ENCODE assay signal across 8 cellular contexts in the genomic region with DNA sequence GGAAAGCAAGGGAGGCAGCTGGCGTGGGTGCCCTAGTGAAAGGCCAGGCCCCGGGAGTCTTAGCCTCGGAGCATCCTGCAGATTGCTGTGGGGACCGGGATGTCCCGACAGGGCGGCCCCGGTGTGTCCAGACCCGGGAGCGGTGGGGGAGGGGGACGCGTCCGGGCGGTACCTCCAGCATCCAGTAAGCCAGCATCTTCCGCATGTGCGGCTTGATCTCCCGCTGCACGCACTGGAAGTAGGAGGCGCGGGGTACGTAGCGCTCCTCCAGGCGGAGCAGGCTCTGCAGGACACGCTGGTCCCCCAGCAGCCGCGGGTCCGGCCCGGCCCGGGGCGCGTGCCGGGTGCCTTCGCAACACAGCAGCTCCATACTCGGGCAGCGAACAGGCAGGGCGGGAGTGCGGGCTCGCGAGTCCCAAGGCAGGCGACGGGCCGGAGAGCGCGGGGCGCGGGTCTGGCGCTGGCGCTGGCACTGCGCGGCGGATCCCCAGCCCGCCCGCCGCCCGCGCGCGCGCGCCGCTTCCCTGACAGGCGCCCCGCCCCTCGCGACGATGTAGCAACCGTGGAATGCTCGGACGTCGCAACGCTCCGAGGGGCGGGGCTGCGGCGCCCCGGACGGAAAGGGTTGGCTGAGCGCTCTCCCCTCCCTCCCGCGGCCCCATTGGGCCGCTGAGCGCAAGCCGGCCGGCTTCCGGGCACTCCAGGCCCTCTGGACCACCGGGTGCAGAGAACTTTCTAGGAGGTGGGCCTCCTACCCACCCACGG. TPM values are rescaled to one million over a fixed set of nuclear protein-coding genes. Genes with fewer than 3 reads are reported as not detected.
A peak's percentile ranks its signal among the peaks of the same experiment; 100 is the strongest.
DNase-seq lines count a peak whose midpoint lies in the region; ATAC-seq and TF ChIP-seq lines count a peak whose summit lies in the region.

TSS of gene CCND3 (minus strand) at position 529 of the 765 bp plus-strand sequence. CDS start at position 370, 159 bp downstream.

- H3K4me3 ChIP-seq in AG10803 (ENCODE audit: low read length): peak within 1 kb of the TSS; percentile 97

- TF ChIP-seq CTCF in AG10803 (conservative IDR thresholded peaks at IDR 0.05; ENCODE audit: low read length): 0 out of 2 replicates have a peak, but pooled peaks have one; percentile 3

- intact Hi-C loops in left colon (cut with DNase I, micrococcal nuclease): no loop called here

- DNase-seq in AG10803 (ENCODE audit: low read depth) (peak; percentile 87), NCI-H446 (lab: John Stamatoyannopoulos, UW) (peak; percentile 62 to 94), cerebellum (ENCODE audit: low spot score) (peak; percentile 94), left colon (peak; percentile 93 to 97)
- DNase-seq in activated CD4-positive, CD25-positive, alpha-beta regulatory T cell treated with anti-CD3 and anti-CD28 coated beads, Interleukin-2, amount 50 U/mL, for 72 hours: peak; percentile 92
- DNase-seq in stimulated activated CD4-positive, alpha-beta T cell treated with anti-CD3 and anti-CD28 coated beads, Interleukin-1b, Interleukin-23, amount 100 ng/mL, for 4 hours (ENCODE audit: low read depth in 2 of 2): peak; percentile 75 to 94

- ATAC-seq in GM19023 (IDR thresholded peaks at IDR 0.05; ENCODE audit: unreplicated experiment) (peak; percentile 88), HG03196 (IDR thresholded peaks at IDR 0.05; ENCODE audit: unreplicated experiment) (peak; percentile 67), left colon (peak; percentile 84)

RNA-seq across cellular contexts. Expression of gene CCND3, which starts in this region (rescaled TPM):
- total RNA-seq in cerebellum: 15.5 TPM
- 10 to 100 TPM; 64.0 to 68.4 TPM for total RNA-seq in left colon

Comparison
In these comparisons a context has a peak if more than half of its experiments do, and no peak if none do; other contexts are left out.
1. Peak in every context shown above with its lines: DNase-seq, ATAC-seq and H3K4me3 ChIP-seq.